9 cellular contexts compared by ENCODE assay signal in the genomic region with DNA sequence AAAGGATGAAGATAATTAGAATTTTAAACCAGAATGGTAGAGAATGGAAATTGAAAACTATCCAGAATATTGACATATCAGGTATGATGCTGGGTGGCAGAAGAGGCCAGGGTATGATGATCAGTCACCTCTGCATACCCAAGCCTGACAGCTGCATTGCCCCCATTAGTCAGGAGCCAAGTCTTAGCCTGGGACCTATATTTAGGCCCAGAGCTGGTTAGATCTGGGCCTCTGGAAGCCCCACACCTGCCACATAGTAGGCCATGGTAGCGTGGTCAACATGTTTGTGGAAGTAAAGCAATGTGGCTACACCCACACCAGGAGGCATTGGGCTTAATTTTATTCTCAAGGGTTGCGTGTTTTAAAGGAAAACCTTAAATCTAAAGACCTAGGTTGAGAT. TPM values are rescaled to one million over a fixed set of nuclear protein-coding genes. Genes with fewer than 3 reads are reported as not detected.
"Had no signal": no experiment of that assay in that cellular context is flagged by ENCODE, and none has a peak within 500 bp of the region (broad histone marks: within the 10 kb centered on the region; RNA-seq: fewer than 3 reads in every experiment).

No MANE protein-coding gene starts in this region.

- ATAC-seq: K562 had no signal

- DNase-seq: GM23248, GOT3, H9, HCEC 1CT, IMR-90, KG1 had no signal

- H3K4me3 Mint-ChIP-seq: H9 had no signal

- H3K9me3 Mint-ChIP-seq: H9 had no signal

- H3K27ac Mint-ChIP-seq: H9 had no signal

- H3K27ac ChIP-seq: GM23248, HL-60 had no signal

- H3K4me3 ChIP-seq: GM23248, K562 had no signal

- H3K9ac ChIP-seq: GM23248 had no signal

- H2AFZ ChIP-seq: GM23248 had no signal

RNA-seq across cellular contexts. Expression of gene CALHM6, which starts 32.1 kb away (rescaled TPM):
- total RNA-seq: GM23248, HT-29, K562 had no signal
